ENCODE assay signal across 30 cellular contexts in genomic region chr14:101556566-101557320, GRCh38. TPM values are rescaled to one million over a fixed set of nuclear protein-coding genes. Genes with fewer than 3 reads are reported as not detected.
"Had no signal": no experiment of that assay in that cellular context is flagged by ENCODE, and none has a peak within 500 bp of the region (broad histone marks: within the 10 kb centered on the region; RNA-seq: fewer than 3 reads in every experiment).

No MANE protein-coding gene starts in this region.

- ATAC-seq: activated CD4-positive, alpha-beta T cell treated with anti-CD3 and anti-CD28 coated beads for 36 hours; activated T-cell treated with anti-CD3 and anti-CD28 coated beads, Interleukin-2, amount 50 U/mL, for 72 hours; body of pancreas; effector memory CD8-positive, alpha-beta T cell; heart left ventricle; left lung; sciatic nerve; stimulated activated effector memory CD8-positive, alpha-beta T cell treated with anti-CD3 and anti-CD28 coated beads, Interleukin-12 subunit alpha, Interleukin-12 subunit beta, amount 100 ng/mL, for 72 hours had no signal

- H3K9me3 Mint-ChIP-seq: activated naive CD8-positive, alpha-beta T cell treated with anti-CD3 and anti-CD28 coated beads for 36 hours; activated T-cell treated with anti-CD3 and anti-CD28 coated beads, Interleukin-2, amount 50 U/mL, for 72 hours; effector memory CD8-positive, alpha-beta T cell; nephron; stimulated activated effector memory CD8-positive, alpha-beta T cell treated with anti-CD3 and anti-CD28 coated beads, Interleukin-12 subunit alpha, Interleukin-12 subunit beta, amount 100 ng/mL, for 72 hours had no signal

- H3K36me3 Mint-ChIP-seq: activated naive CD8-positive, alpha-beta T cell treated with anti-CD3 and anti-CD28 coated beads for 36 hours had no signal

- H3K27ac Mint-ChIP-seq: activated CD4-positive, alpha-beta T cell treated with anti-CD3 and anti-CD28 coated beads for 36 hours; activated naive CD8-positive, alpha-beta T cell treated with anti-CD3 and anti-CD28 coated beads for 36 hours; activated T-cell treated with anti-CD3 and anti-CD28 coated beads, Interleukin-2, amount 50 U/mL, for 72 hours; effector memory CD8-positive, alpha-beta T cell; nephron; progenitor cell of endocrine pancreas; stimulated activated effector memory CD8-positive, alpha-beta T cell treated with anti-CD3 and anti-CD28 coated beads, Interleukin-12 subunit alpha, Interleukin-12 subunit beta, amount 100 ng/mL, for 72 hours had no signal

- H3K4me3 Mint-ChIP-seq: activated CD4-positive, alpha-beta T cell treated with anti-CD3 and anti-CD28 coated beads for 36 hours; activated naive CD8-positive, alpha-beta T cell treated with anti-CD3 and anti-CD28 coated beads for 36 hours; activated T-cell treated with anti-CD3 and anti-CD28 coated beads, Interleukin-2, amount 50 U/mL, for 72 hours; effector memory CD8-positive, alpha-beta T cell; stimulated activated effector memory CD8-positive, alpha-beta T cell treated with anti-CD3 and anti-CD28 coated beads, Interleukin-12 subunit alpha, Interleukin-12 subunit beta, amount 100 ng/mL, for 72 hours had no signal

- DNase-seq: activated CD4-positive, alpha-beta T cell treated with anti-CD3 and anti-CD28 coated beads for 36 hours; activated CD4-positive, CD25-positive, alpha-beta regulatory T cell; activated naive CD4-positive, alpha-beta T cell; activated naive CD8-positive, alpha-beta T cell treated with anti-CD3 and anti-CD28 coated beads for 36 hours; activated T-cell treated with anti-CD3 and anti-CD28 coated beads for 4 hours; activated T-cell treated with anti-CD3 and anti-CD28 coated beads, Interleukin-2, amount 50 U/mL, for 72 hours; adrenal gland; aorta; body of pancreas; cortex of kidney; effector memory CD8-positive, alpha-beta T cell; erythroblast; foreskin fibroblast; kidney glomerular epithelial cell; retina; stimulated activated CD4-positive, alpha-beta T cell treated with anti-CD3 and anti-CD28 coated beads, Interleukin-4, amount 100 ng/mL, for 24 hours; stomach; thyroid gland had no signal

- H3K27ac ChIP-seq: adrenal gland, body of pancreas, heart left ventricle, left lung, neutrophil, stomach, thyroid gland, upper lobe of left lung had no signal

- H3K9me3 ChIP-seq: thyroid gland had no signal

- H3K4me1 ChIP-seq: adrenal gland, thyroid gland had no signal

- H3K36me3 ChIP-seq: adrenal gland, heart left ventricle, left lung, neutrophil, ovary, stomach, thyroid gland, upper lobe of left lung had no signal

- H3K4me1 Mint-ChIP-seq: activated naive CD8-positive, alpha-beta T cell treated with anti-CD3 and anti-CD28 coated beads for 36 hours; stimulated activated effector memory CD8-positive, alpha-beta T cell treated with anti-CD3 and anti-CD28 coated beads, Interleukin-12 subunit alpha, Interleukin-12 subunit beta, amount 100 ng/mL, for 72 hours had no signal

- H3K27me3 ChIP-seq: ovary had no signal

- H3K4me3 ChIP-seq: adrenal gland, body of pancreas, heart left ventricle, left lung, lung, ovary, skin epidermis, stomach, thyroid gland had no signal

RNA-seq across cellular contexts. Expression of gene DIO3, which starts 4.6 kb away (rescaled TPM):
- total RNA-seq: activated CD4-positive, alpha-beta T cell treated with anti-CD3 and anti-CD28 coated beads for 36 hours; activated naive CD8-positive, alpha-beta T cell treated with anti-CD3 and anti-CD28 coated beads for 36 hours; activated T-cell treated with anti-CD3 and anti-CD28 coated beads, Interleukin-2, amount 50 U/mL, for 72 hours; T-helper 1 cell treated with Interleukin-12 subunit alpha and Interleukin-12 subunit beta and Interleukin-4 antibody, amounts not matched to agents 30 ng/mL and 1 ng/mL, for 36 hours had no signal
